10 cellular contexts compared by ENCODE assay signal in the genomic region with DNA sequence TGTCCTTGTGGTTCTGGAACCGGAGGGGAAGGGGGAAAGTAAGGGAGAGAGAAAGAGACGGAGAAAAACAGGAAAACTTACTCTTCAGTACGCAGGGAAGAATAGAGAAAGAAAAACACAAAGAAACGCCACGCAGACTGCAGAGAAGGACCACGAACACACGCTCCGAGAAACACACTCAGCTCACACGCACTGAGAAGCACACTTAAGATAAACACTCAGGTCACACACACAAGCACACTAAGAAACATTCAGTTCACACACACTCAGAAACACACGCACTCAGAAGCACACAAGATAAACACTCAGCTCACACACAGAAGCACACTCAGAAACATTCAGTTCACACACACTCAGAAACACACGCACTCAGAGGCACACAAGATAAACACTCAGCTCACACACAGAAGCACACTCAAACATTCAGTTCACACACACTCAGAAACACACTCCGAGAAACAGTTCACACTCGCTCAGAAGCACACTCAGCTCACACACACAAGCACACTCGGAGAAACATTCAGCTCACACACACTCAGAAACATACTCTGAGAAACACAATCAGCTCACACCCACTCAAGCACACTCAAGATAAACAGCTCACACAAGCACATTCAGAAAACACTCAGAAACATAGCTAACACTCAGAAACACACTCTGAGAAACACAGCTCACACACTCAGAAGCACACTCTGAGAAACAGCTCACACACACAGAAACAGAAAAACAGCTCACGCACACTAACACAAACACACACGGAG. TPM values are rescaled to one million over a fixed set of nuclear protein-coding genes. Genes with fewer than 3 reads are reported as not detected.
DNase-seq lines count a peak whose midpoint lies in the region; ATAC-seq, FAIRE-seq and TF ChIP-seq lines count a peak whose summit lies in the region.
"Had no signal": no experiment of that assay in that cellular context is flagged by ENCODE, and none has a peak within 500 bp of the region (broad histone marks: within the 10 kb centered on the region; RNA-seq: fewer than 3 reads in every experiment).

No MANE protein-coding gene starts in this region.

- peaks cover 10% of the 10 kb centered on the region for H3K27me3 ChIP-seq in MM.1S (replicated peaks; ENCODE audit: insufficient read depth, low read length)
- no peaks in the 10 kb centered on the region for H3K27me3 ChIP-seq in endothelial cell of umbilical vein (ENCODE audit: control insufficient read depth in 2 of 2, insufficient read depth in 2 of 2, low read length in 2 of 2)
- peaks cover 0 to 5% of the 10 kb centered on the region in 2 donors for H3K27me3 ChIP-seq in mucosa of rectum (ENCODE audit: control insufficient read depth in 2 of 2, insufficient read depth in 2 of 2, low read length in 2 of 2)

- intact Hi-C loops in endothelial cell of umbilical vein (cut with micrococcal nuclease), result loop anchor here (5.0 kb wide), 1 partner anchor 51 kb away; a partner anchor contains a TSS

- H3K4me3 ChIP-seq in A549 (peak overlapping the region; percentile 97), MM.1S (ENCODE audit: low read length) (peak overlapping the region; percentile 57), endothelial cell of umbilical vein (replicated peaks in 1 of 3; ENCODE audit: insufficient read depth in 1 of 3, low read depth in 1 of 3, low read length in 3 of 3) (peak overlapping the region; percentile 40 to 78 (median 73)), mucosa of rectum (ENCODE audit: low read length in 2 of 2) (peak overlapping the region; percentile 73 to 76)

- H3K9me1 ChIP-seq in endothelial cell of umbilical vein (replicated peaks; ENCODE audit: control insufficient read depth, extremely low read depth, insufficient read depth, low read length), result no peaks in the 10 kb centered on the region

- BruUV-seq in endothelial cell of umbilical vein (replicated peaks; lab: Mats Ljungman, UMichigan), result TSS peak; percentile 74

- dilution Hi-C loops in endothelial cell of umbilical vein (cut with MboI; ENCODE audit: extremely low pct_ligation_motif_present, low sequenced_read_pairs), result no loop called here

- TF ChIP-seq RAD21 in A549 (conservative IDR thresholded peaks at IDR 0.05 in 1 of 2, IDR thresholded peaks at IDR 0.05 in 1 of 2), result no peak

- CTCF ChIA-PET in A549 (lab: Yijun Ruan, JAX), result interaction anchor here (0.7 to 2.6 kb wide), 8 partner anchors 8 to 752 kb away, joined by 3 to 20 read pairs (median 4); no protein-coding TSS in a partner anchor
- CTCF ChIA-PET in endothelial cell of umbilical vein (lab: Charles Lee), result interaction anchor here (0.9 to 2.9 kb wide), 9 partner anchors 8 to 467 kb away, joined by 3 to 17 read pairs (median 5); a partner anchor contains a TSS

- ATAC-seq in A549 (peak; percentile 2 to 29; a peak in 2 of 6 replicates), HG02763 (IDR thresholded peaks at IDR 0.05; ENCODE audit: unreplicated experiment) (no peak), HG03135 (IDR thresholded peaks at IDR 0.05; ENCODE audit: unreplicated experiment) (no peak), GM19395 (IDR thresholded peaks at IDR 0.05; ENCODE audit: unreplicated experiment) (no peak), HG03159 (IDR thresholded peaks at IDR 0.05; ENCODE audit: unreplicated experiment) (no peak)

- POLR2A ChIA-PET in A549 (lab: Yijun Ruan, JAX), result no interaction called here
- POLR2A ChIA-PET in endothelial cell of umbilical vein (lab: Charles Lee), result interaction anchor here (1.0 kb wide), 1 partner anchor 8 kb away, joined by 3 read pairs; no protein-coding TSS in a partner anchor

- H3K27ac ChIP-seq in A549 (peak overlapping the region; percentile 91 to 95), MM.1S (ENCODE audit: low read length) (no peak overlapping the region), endothelial cell of umbilical vein (ENCODE audit: insufficient read depth, low read depth, low read length) (no peak overlapping the region), mucosa of rectum (ENCODE audit: low read depth in 2 of 2, low read length in 2 of 2) (peak overlapping the region; percentile 54 to 69)

- H3K4me2 ChIP-seq in A549 (peak overlapping the region; percentile 94), MM.1S (ENCODE audit: low read depth, low read length) (peak overlapping the region; percentile 89), endothelial cell of umbilical vein (ENCODE audit: insufficient read depth, low read length) (peak overlapping the region; percentile 71)

- H3K36me3 ChIP-seq in MM.1S (replicated peaks; ENCODE audit: insufficient read depth, low read length), result no peaks in the 10 kb centered on the region
- H3K36me3 ChIP-seq in endothelial cell of umbilical vein (ENCODE audit: control insufficient read depth in 2 of 2, extremely low read depth in 1 of 2, insufficient read depth in 2 of 2, low read length in 2 of 2), result peaks cover 9% of the 10 kb centered on the region in 2 experiments
- peaks cover 13 to 15% of the 10 kb centered on the region in 2 donors for H3K36me3 ChIP-seq in mucosa of rectum (ENCODE audit: control insufficient read depth in 2 of 2, insufficient read depth in 2 of 2, low read length in 2 of 2)

- H3K79me2 ChIP-seq in MM.1S (ENCODE audit: low read length), result no peaks in the 10 kb centered on the region
- H3K79me2 ChIP-seq in endothelial cell of umbilical vein (ENCODE audit: control insufficient read depth, insufficient read depth, low read length), result no peaks in the 10 kb centered on the region

- H3K4me1 ChIP-seq in A549 (peaks cover 9% of the 10 kb centered on the region), MM.1S (ENCODE audit: low read length) (no peaks in the 10 kb centered on the region), endothelial cell of umbilical vein (ENCODE audit: control insufficient read depth, extremely low read depth, insufficient read depth, low read length) (peaks cover 31% of the 10 kb centered on the region), mucosa of rectum (ENCODE audit: control insufficient read depth in 2 of 2, insufficient read depth in 2 of 2, low read length in 2 of 2) (peaks cover 6 to 20% of the 10 kb centered on the region in 2 donors)

- H3K9me3 ChIP-seq in A549 (no peaks in the 10 kb centered on the region), MM.1S (replicated peaks; ENCODE audit: insufficient read depth, low read length) (no peaks in the 10 kb centered on the region), endothelial cell of umbilical vein (replicated peaks; ENCODE audit: control insufficient read depth, insufficient read depth, low read length) (no peaks in the 10 kb centered on the region), mucosa of rectum (ENCODE audit: control insufficient read depth in 2 of 2, low read length in 2 of 2) (no peaks in the 10 kb centered on the region)

- DNase-seq in A549 (ENCODE audit: low read depth in 1 of 2, low spot score in 1 of 2) (no peak), MM.1S (no peak), endothelial cell of umbilical vein (ENCODE audit: low read depth, low spot score) (peak; percentile 64)
- DNase-seq: activated B cell treated with CpG ODN at 0.5 μM for 24 hours, Kasumi-1 had no signal

- H4K20me1 ChIP-seq in MM.1S (ENCODE audit: insufficient read depth, low read length), result no peaks in the 10 kb centered on the region
- H4K20me1 ChIP-seq in endothelial cell of umbilical vein (replicated peaks; ENCODE audit: control insufficient read depth, extremely low read depth, insufficient read depth, low read length), result no peaks in the 10 kb centered on the region

- TF ChIP-seq CTCF in A549 (IDR thresholded peaks at IDR 0.05) (no peak), MM.1S (IDR thresholded peaks at IDR 0.05; ENCODE audit: low read length) (no peak), endothelial cell of umbilical vein (IDR thresholded peaks at IDR 0.05; ENCODE audit: extremely low read depth in 1 of 2, insufficient read depth in 1 of 2, low read depth in 1 of 2, low read length in 2 of 2) (no peak)

- no peaks in the 10 kb centered on the region for H3F3A ChIP-seq in MM.1S (ENCODE audit: insufficient read depth, low read length)

- peak overlapping the region; percentile 33; the same call in 1 of the 2 replicates for H3K9ac ChIP-seq in MM.1S (ENCODE audit: low read length)
- H3K9ac ChIP-seq in endothelial cell of umbilical vein (replicated peaks; ENCODE audit: extremely low read depth, insufficient read depth, low read length), result peak overlapping the region; percentile 72
- H3K9ac ChIP-seq in mucosa of rectum (ENCODE audit: low read depth in 1 of 2, low read length in 2 of 2), result peak overlapping the region; percentile 77 to 79

- peak; percentile 18 for FAIRE-seq in A549 (lab: Jason Lieb, UNC)
- no peak for FAIRE-seq in endothelial cell of umbilical vein (lab: Jason Lieb, UNC)

- TF ChIP-seq EP300 in A549 (IDR thresholded peaks at IDR 0.05), result no peak

- H2AFZ ChIP-seq in MM.1S (ENCODE audit: low read length), result peak overlapping the region; percentile 69
- peak overlapping the region; percentile 53 for H2AFZ ChIP-seq in endothelial cell of umbilical vein (ENCODE audit: low read depth, low read length)

- TF ChIP-seq POLR2A in A549 (IDR thresholded peaks at IDR 0.05; ENCODE audit: low read length) (no peak), endothelial cell of umbilical vein (IDR thresholded peaks at IDR 0.05; ENCODE audit: low read depth, low read length) (no peak)

- 42% methylated on average over 16 of the region's 16 CpGs for WGBS in A549 (ENCODE audit: missing lambda C conversion rate)

- H3K9me2 ChIP-seq in MM.1S (replicated peaks; ENCODE audit: insufficient read depth, low read length), result no peaks in the 10 kb centered on the region

RNA-seq across cellular contexts. Expression of a gene that starts 0.8 kb away (rescaled TPM):
- polyA plus RNA-seq in A549 (2011; rRNA removed) (61.0 and 72.6 TPM in 2 replicates), A549 (2017; fragmentation: RNase III; extraction: RNeasy Plus Mini Kit Qiagen cat#74134 plus additional on column Dnase treatment) (42.2 to 50.0 TPM (median 46.6 TPM) in 3 replicates), endothelial cell of umbilical vein (427 and 456 TPM in 2 replicates)
- polyA plus RNA-seq in A549 (2012; cell fraction: cytosol; rRNA removed), result 95.7 and 118 TPM in 2 replicates
- polyA plus RNA-seq in A549 (2012; cell fraction: nucleus; rRNA removed), result 66.6 and 79.4 TPM in 2 replicates
- 71.5 and 87.1 TPM in 2 replicates for polyA minus RNA-seq in A549 (2011; rRNA and poly(A)+ RNA removed)
- total RNA-seq in endothelial cell of umbilical vein, result 83.6 and 101 TPM in 2 replicates
- 332 and 366 TPM in 2 replicates for polyA plus RNA-seq in endothelial cell of umbilical vein (2011; cell fraction: cytosol; rRNA removed)
- 220 and 248 TPM in 2 replicates for polyA plus RNA-seq in endothelial cell of umbilical vein (2011; cell fraction: nucleus; rRNA removed)
- 143 and 151 TPM in 2 replicates for polyA plus RNA-seq in endothelial cell of umbilical vein (2012)
- polyA minus RNA-seq in endothelial cell of umbilical vein, result 441 and 489 TPM in 2 replicates
- polyA minus RNA-seq in endothelial cell of umbilical vein (2011; cell fraction: cytosol; rRNA and poly(A)+ RNA removed), result not detected
- 52.7 and 71.3 TPM in 2 replicates for polyA minus RNA-seq in endothelial cell of umbilical vein (2011; cell fraction: nucleus; rRNA and poly(A)+ RNA removed)
- total RNA-seq: activated B cell treated with CpG ODN at 0.5 μM for 24 hours had no signal

RNA-seq across cellular contexts. Expression of a gene that starts 51.8 kb away (rescaled TPM):
- polyA plus RNA-seq in A549 (2011; rRNA removed) (4.2 and 5.6 TPM in 2 replicates), A549 (2017; fragmentation: RNase III; extraction: RNeasy Plus Mini Kit Qiagen cat#74134 plus additional on column Dnase treatment) (2.3 to 2.8 TPM (median 2.8 TPM) in 3 replicates), endothelial cell of umbilical vein (34.8 and 37.8 TPM in 2 replicates)
- polyA plus RNA-seq in A549 (2012; cell fraction: cytosol; rRNA removed), result 1.1 TPM in 2 replicates
- polyA plus RNA-seq in A549 (2012; cell fraction: nucleus; rRNA removed), result 1.5 and 1.7 TPM in 2 replicates
- polyA minus RNA-seq in A549 (2011; rRNA and poly(A)+ RNA removed), result 5.8 and 9.5 TPM in 2 replicates
- total RNA-seq in endothelial cell of umbilical vein, result 85.5 and 101 TPM in 2 replicates
- 56.3 and 56.6 TPM in 2 replicates for polyA plus RNA-seq in endothelial cell of umbilical vein (2011; cell fraction: cytosol; rRNA removed)
- polyA plus RNA-seq in endothelial cell of umbilical vein (2011; cell fraction: nucleus; rRNA removed), result 44.8 and 49.7 TPM in 2 replicates
- polyA plus RNA-seq in endothelial cell of umbilical vein (2012), result 69.7 and 82.3 TPM in 2 replicates
- 111 and 138 TPM in 2 replicates for polyA minus RNA-seq in endothelial cell of umbilical vein
- not detected for polyA minus RNA-seq in endothelial cell of umbilical vein (2011; cell fraction: cytosol; rRNA and poly(A)+ RNA removed)
- polyA minus RNA-seq in endothelial cell of umbilical vein (2011; cell fraction: nucleus; rRNA and poly(A)+ RNA removed), result 149 and 254 TPM in 2 replicates

Comparison
In these comparisons a context has a peak if more than half of its experiments do, and no peak if none do; other contexts are left out.
1. ATAC-seq: peak in A549 (2 of 2); none in HG02763 (single experiment), HG03135 (single experiment), GM19395 (single experiment) and HG03159 (single experiment).
2. H3K27ac ChIP-seq: peak in A549 (2 of 2) and mucosa of rectum (2 of 2); none in MM.1S (single experiment) and endothelial cell of umbilical vein (single experiment).
3. Peak in every context shown above with its lines, with median percentiles within 50 percentile points of each other: H3K4me2 ChIP-seq, H3K4me3 ChIP-seq and H3K9ac ChIP-seq.